8 cellular contexts compared by ENCODE assay signal in genomic region chr11:79437981-79438630, GRCh38. TPM values are rescaled to one million over a fixed set of nuclear protein-coding genes. Genes with fewer than 3 reads are reported as not detected.
A peak's percentile ranks its signal among the peaks of the same experiment; 100 is the strongest.
DNase-seq lines count a peak whose midpoint lies in the region; ATAC-seq and TF ChIP-seq lines count a peak whose summit lies in the region.

No MANE protein-coding gene starts in this region.

- H2BK12ac ChIP-seq in neuronal stem cell (ENCODE audit: low read length): no peak overlapping the region

- DNase-seq in NCI-H748 (lab: John Stamatoyannopoulos, UW; ENCODE audit: unreplicated experiment) (peak; percentile 46), epithelial cell of esophagus (ENCODE audit: low read depth) (peak; percentile 79), neuronal stem cell (ENCODE audit: low spot score) (no peak), HuH-7 (ENCODE audit: low spot score) (no peak), SW 1271 (lab: John Stamatoyannopoulos, UW) (no peak)

- H4K8ac ChIP-seq in neuronal stem cell (ENCODE audit: low read depth, low read length): no peak overlapping the region

- H3K79me1 ChIP-seq in neuronal stem cell (ENCODE audit: low read depth, low read length): peaks cover 7% of the 10 kb centered on the region

- no peak overlapping the region for H2BK5ac ChIP-seq in neuronal stem cell (ENCODE audit: low read length)

- H2BK120ac ChIP-seq in neuronal stem cell (ENCODE audit: low read depth, low read length): no peak overlapping the region

- H3K14ac ChIP-seq in neuronal stem cell (ENCODE audit: low read length): no peak overlapping the region

- no peaks in the 10 kb centered on the region for H3K9me3 ChIP-seq in ES-I3 (ENCODE audit: control insufficient read depth, insufficient read depth, low read length)
- H3K9me3 ChIP-seq in neuronal stem cell (replicated peaks in 1 of 2; ENCODE audit: control insufficient read depth in 2 of 2, insufficient read depth in 1 of 2, low read depth in 1 of 2, low read length in 2 of 2): no peaks in the 10 kb centered on the region

- no peak for TF ChIP-seq CTCF in epithelial cell of esophagus (IDR thresholded peaks at IDR 0.05; ENCODE audit: insufficient read depth, low read depth, low read length, missing control alignments)

- no peak overlapping the region for H4K91ac ChIP-seq in neuronal stem cell (ENCODE audit: low read depth, low read length, poor library complexity)

- H2AFZ ChIP-seq in neuronal stem cell (ENCODE audit: low read length): peak overlapping the region; percentile 95

- no CpG with 5 or more reads among the region's 31 CpGs for whole genome bisulfite sequencing in neuronal stem cell (ENCODE audit: extremely low coverage in 2 of 2, insufficient read length in 2 of 2, insufficient replicate concordance in 1 of 2), 2 donors

- peaks cover 14% of the 10 kb centered on the region for H3K4me1 ChIP-seq in ES-I3 (ENCODE audit: insufficient read depth, low read length)
- peaks cover 15 to 21% of the 10 kb centered on the region in 2 donors for H3K4me1 ChIP-seq in neuronal stem cell (ENCODE audit: control insufficient read depth in 2 of 2, insufficient read depth in 1 of 2, low read depth in 1 of 2, low read length in 2 of 2)

- no peak overlapping the region for H3K23ac ChIP-seq in neuronal stem cell (ENCODE audit: low read depth, low read length, poor library complexity)

- H3K9ac ChIP-seq in ES-I3 (ENCODE audit: low read depth, low read length) (peak overlapping the region; percentile 75), neuronal stem cell (ENCODE audit: low read depth, low read length, poor library complexity) (peak overlapping the region; percentile 81)

- H3K4ac ChIP-seq in neuronal stem cell (ENCODE audit: low read length): no peak overlapping the region

- peak overlapping the region; percentile 15 for H3K18ac ChIP-seq in neuronal stem cell (ENCODE audit: low read length)

- peaks cover 2 to 42% (median 5%) of the 10 kb centered on the region in 3 experiments for H3K27me3 ChIP-seq in neuronal stem cell (ENCODE audit: control insufficient read depth in 3 of 3, insufficient read depth in 3 of 3, low read depth in 1 of 3, low read length in 3 of 3)

- H3K36me3 ChIP-seq in ES-I3 (ENCODE audit: insufficient read depth, low read length): no peaks in the 10 kb centered on the region
- H3K36me3 ChIP-seq in neuronal stem cell (replicated peaks in 1 of 2; ENCODE audit: control insufficient read depth in 2 of 2, insufficient read depth in 2 of 2, low read length in 2 of 2): no peaks in the 10 kb centered on the region

- peak overlapping the region; percentile 84 for H3K4me2 ChIP-seq in neuronal stem cell (ENCODE audit: insufficient read depth, low read length, poor library complexity, severe bottlenecking)

- H3K4me3 ChIP-seq in epithelial cell of esophagus (ENCODE audit: low read length) (peak overlapping the region; percentile 64), neuronal stem cell (ENCODE audit: low read length in 2 of 2) (peak overlapping the region; percentile 73 to 91)

- H2BK15ac ChIP-seq in neuronal stem cell (ENCODE audit: low read length): no peak overlapping the region

- H3K27ac ChIP-seq in neuronal stem cell (replicated peaks; ENCODE audit: low read length): no peak overlapping the region

- ATAC-seq in HG03135 (IDR thresholded peaks at IDR 0.05; ENCODE audit: unreplicated experiment) (no peak), HG03521 (IDR thresholded peaks at IDR 0.05; ENCODE audit: unreplicated experiment) (no peak)

- H2AK5ac ChIP-seq in neuronal stem cell (ENCODE audit: low read depth, low read length): no peak overlapping the region

RNA-seq across cellular contexts. Expression of gene TENM4, which starts 2.7 kb away (rescaled TPM):
- 4.4 TPM for polyA plus RNA-seq in neuronal stem cell (2013, experiment 1 of 2)
- polyA plus RNA-seq in neuronal stem cell (2013, experiment 2 of 2): 9.4 TPM

Comparison
In these comparisons a context has a peak if more than half of its experiments do, and no peak if none do; other contexts are left out.
1. DNase-seq: peak in NCI-H748 (single experiment) and epithelial cell of esophagus (single experiment); none in neuronal stem cell (single experiment), HuH-7 (single experiment) and SW 1271 (0 of 2).